ENCODE assay signal across 8 cellular contexts in genomic region chr1:27102707-27103468, GRCh38. TPM values are rescaled to one million over a fixed set of nuclear protein-coding genes. Genes with fewer than 3 reads are reported as not detected.
DNase-seq lines count a peak whose midpoint lies in the region; ATAC-seq and TF ChIP-seq lines count a peak whose summit lies in the region.

No MANE protein-coding gene starts in this region.

- ATAC-seq in CD4-positive, alpha-beta T cell (ENCODE audit: poor library complexity) = peak; percentile 92
- peak; percentile 52 to 61 for ATAC-seq in activated T-cell treated with anti-CD3 and anti-CD28 coated beads, Interleukin-2, amount 50 U/mL, for 72 hours (replicated peaks in 1 of 2)

- H3K36me3 ChIP-seq in PC-9 (ENCODE audit: low read depth) (no peaks in the 10 kb centered on the region), thyroid gland (peaks cover 0 to 6% of the 10 kb centered on the region in 2 donors)

- BruUV-seq in PC-9 (replicated peaks; lab: Mats Ljungman, UMichigan) = no TSS peak

- WGBS in H9 (ENCODE audit: extremely low coverage, insufficient read length, low lambda C conversion rate) = no CpG with 5 or more reads among the region's 15 CpGs
- WGBS in thyroid gland, 2 donors = 44 to 77% methylated on average over 8 to 11 of the region's 15 CpGs

- no peak overlapping the region for H3K27ac Mint-ChIP-seq in CD4-positive, alpha-beta T cell
- H3K27ac Mint-ChIP-seq in H9 = no peak overlapping the region
- H3K27ac Mint-ChIP-seq in activated T-cell treated with anti-CD3 and anti-CD28 coated beads, Interleukin-2, amount 50 U/mL, for 72 hours = no peak overlapping the region

- H2BK12ac ChIP-seq in H9 (ENCODE audit: insufficient read length, low read depth, low read length) = no peak overlapping the region

- H3K4me1 Mint-ChIP-seq in CD4-positive, alpha-beta T cell (ENCODE audit: low read depth) = no peaks in the 10 kb centered on the region
- H3K4me1 Mint-ChIP-seq in H9 = peaks cover 25 to 30% of the 10 kb centered on the region in 2 experiments
- peaks cover 32% of the 10 kb centered on the region for H3K4me1 Mint-ChIP-seq in activated T-cell treated with anti-CD3 and anti-CD28 coated beads, Interleukin-2, amount 50 U/mL, for 72 hours (ENCODE audit: low read depth)

- H2AFZ ChIP-seq in H9 (ENCODE audit: low read length) (no peak overlapping the region), PC-9 (no peak overlapping the region)

- H3K27me3 ChIP-seq in CD4-positive, alpha-beta T cell (ENCODE audit: control insufficient read depth, insufficient read depth, low read length) = no peaks in the 10 kb centered on the region
- no peaks in the 10 kb centered on the region for H3K27me3 ChIP-seq in H9 (ENCODE audit: insufficient read depth, low read length)
- no peaks in the 10 kb centered on the region for H3K27me3 ChIP-seq in PC-9 (ENCODE audit: insufficient read depth, low read depth)
- H3K27me3 ChIP-seq in thyroid gland = no peaks in the 10 kb centered on the region

- H3F3A ChIP-seq in PC-9 (ENCODE audit: insufficient read depth, low read depth) = no peaks in the 10 kb centered on the region; the same call in 1 of the 2 replicates

- H3K27me3 Mint-ChIP-seq in CD4-positive, alpha-beta T cell = no peaks in the 10 kb centered on the region
- no peaks in the 10 kb centered on the region for H3K27me3 Mint-ChIP-seq in H9 (ENCODE audit: low read depth)
- H3K27me3 Mint-ChIP-seq in activated T-cell treated with anti-CD3 and anti-CD28 coated beads, Interleukin-2, amount 50 U/mL, for 72 hours (ENCODE audit: low read depth) = no peaks in the 10 kb centered on the region

- H2BK15ac ChIP-seq in H9 (ENCODE audit: low read depth, low read length) = no peak overlapping the region

- CTCF ChIA-PET in CD4-positive, alpha-beta T cell (lab: Charles Lee) = interaction anchor here (0.5 to 2.0 kb wide), 10 partner anchors 51 to 533 kb away, joined by 3 to 24 read pairs (median 4); partner anchors contain the start of gene SLC9A1
- CTCF ChIA-PET in PC-9 (lab: Charles Lee) = interaction anchor here (0.6 to 1.2 kb wide), 4 partner anchors 106 to 293 kb away, joined by 3 to 6 read pairs (median 4); no protein-coding TSS in a partner anchor

- H3K4me3 Mint-ChIP-seq in CD4-positive, alpha-beta T cell = no peak overlapping the region
- no peak overlapping the region for H3K4me3 Mint-ChIP-seq in H9
- H3K4me3 Mint-ChIP-seq in activated T-cell treated with anti-CD3 and anti-CD28 coated beads, Interleukin-2, amount 50 U/mL, for 72 hours = no peak overlapping the region

- DNase-seq in CD4-positive, alpha-beta T cell = peak; percentile 58 to 89 (median 78)
- DNase-seq in H9 = peak; percentile 88
- DNase-seq in PC-9 = peak in 1 of 2 experiments; percentile 71
- DNase-seq in activated T-cell treated with anti-CD3 and anti-CD28 coated beads, Interleukin-2, amount 50 U/mL, for 72 hours = peak; percentile 76 to 89
- peak; percentile 63 for DNase-seq in fibroblast of pulmonary artery (ENCODE audit: low read depth)
- DNase-seq in occipital lobe (lab: John Stamatoyannopoulos, UW) = peak; percentile 44
- DNase-seq in thyroid gland = peak; percentile 67 to 68
- no peak for DNase-seq in cortex of kidney (lab: John Stamatoyannopoulos, UW)

- no peak overlapping the region for H4K5ac ChIP-seq in H9 (ENCODE audit: insufficient read length, low read depth, low read length)

- H3T11ph ChIP-seq in H9 (ENCODE audit: low read length) = no peak overlapping the region

- H2BK20ac ChIP-seq in H9 (ENCODE audit: low read depth, low read length, poor library complexity, severe bottlenecking) = no peak overlapping the region

- intact Hi-C loops in CD4-positive, alpha-beta T cell (cut with DNase I, micrococcal nuclease) = loop anchor here (1.0 to 5.0 kb wide), 3 partner anchors 96 to 289 kb away; partner anchors contain the start of gene GPR3 (in 1 of the 2)
- intact Hi-C loops in PC-9 (cut with micrococcal nuclease; ENCODE audit: unreplicated experiment) (loop anchor here (1.0 kb wide), 3 partner anchors 181 to 292 kb away; no protein-coding TSS in a partner anchor), thyroid gland (cut with DNase I) (loop anchor here (2.0 to 10.0 kb wide), 3 partner anchors 52 to 292 kb away; partner anchors contain the start of gene GPR3)

- no peak overlapping the region for H3K23ac ChIP-seq in H9 (ENCODE audit: insufficient read length, low read depth, low read length)

- H3K79me2 ChIP-seq in H9 (ENCODE audit: insufficient read depth, low read length) = no peaks in the 10 kb centered on the region
- no peaks in the 10 kb centered on the region for H3K79me2 ChIP-seq in PC-9 (ENCODE audit: low read depth)

- no peaks in the 10 kb centered on the region for H3K23me2 ChIP-seq in H9 (ENCODE audit: insufficient read length, low read depth, low read length, poor library complexity, severe bottlenecking)

- H2BK5ac ChIP-seq in H9 (ENCODE audit: insufficient read length, low read length) = no peak overlapping the region

- no peak overlapping the region for H3K14ac ChIP-seq in H9 (ENCODE audit: insufficient read depth, low read length)

- H3K9me3 ChIP-seq in CD4-positive, alpha-beta T cell (ENCODE audit: control insufficient read depth, low read length) = no peaks in the 10 kb centered on the region
- no peaks in the 10 kb centered on the region for H3K9me3 ChIP-seq in H9 (ENCODE audit: control insufficient read depth, low read depth, low read length)
- H3K9me3 ChIP-seq in PC-9 (ENCODE audit: insufficient read depth, low read depth) = no peaks in the 10 kb centered on the region
- no peaks in the 10 kb centered on the region for H3K9me3 ChIP-seq in thyroid gland

- no peak overlapping the region for H3K4me2 ChIP-seq in H9 (ENCODE audit: insufficient read depth, insufficient read length, low read length)
- no peak overlapping the region for H3K4me2 ChIP-seq in PC-9

- H3K9me3 Mint-ChIP-seq in CD4-positive, alpha-beta T cell = no peaks in the 10 kb centered on the region
- no peaks in the 10 kb centered on the region; a peak in 1 of 5 replicates for H3K9me3 Mint-ChIP-seq in H9
- no peaks in the 10 kb centered on the region for H3K9me3 Mint-ChIP-seq in activated T-cell treated with anti-CD3 and anti-CD28 coated beads, Interleukin-2, amount 50 U/mL, for 72 hours

- no peak overlapping the region for H2BK120ac ChIP-seq in H9 (ENCODE audit: low read depth, low read length, poor library complexity, severe bottlenecking)

- POLR2A ChIA-PET in CD4-positive, alpha-beta T cell (lab: Charles Lee) = interaction anchor here (0.5 to 1.2 kb wide), 4 partner anchors 9 to 181 kb away, joined by 3 to 5 read pairs (median 4); partner anchors contain the start of gene SLC9A1
- POLR2A ChIA-PET in PC-9 (lab: Charles Lee; ENCODE audit: unreplicated experiment) = no interaction called here

- H3K27ac ChIP-seq in CD4-positive, alpha-beta T cell (ENCODE audit: low read depth, low read length) = no peak overlapping the region
- H3K27ac ChIP-seq in H9 (ENCODE audit: insufficient read length, low read depth, low read length) (no peak overlapping the region), PC-9 (no peak overlapping the region), thyroid gland (no peak overlapping the region)

- H3K36me3 Mint-ChIP-seq in CD4-positive, alpha-beta T cell (ENCODE audit: low read depth) = peaks cover 15% of the 10 kb centered on the region
- H3K36me3 Mint-ChIP-seq in H9 (ENCODE audit: insufficient read depth in 1 of 3, low read depth in 3 of 3) = peaks cover 2 to 9% (median 5%) of the 10 kb centered on the region in 3 experiments; a peak in 5 of 7 replicates
- H3K36me3 Mint-ChIP-seq in activated T-cell treated with anti-CD3 and anti-CD28 coated beads, Interleukin-2, amount 50 U/mL, for 72 hours (ENCODE audit: insufficient read depth in 2 of 2) = peaks cover 0 to 3% of the 10 kb centered on the region in 2 donors

- H3K79me1 ChIP-seq in H9 (ENCODE audit: insufficient read depth, low read depth, low read length, poor library complexity, severe bottlenecking) = no peaks in the 10 kb centered on the region

- H4K91ac ChIP-seq in H9 (ENCODE audit: insufficient read length, low read depth, low read length) = no peak overlapping the region

- H3K9me2 ChIP-seq in PC-9 (ENCODE audit: insufficient read depth) = no peaks in the 10 kb centered on the region

- TF ChIP-seq CTCF in CD4-positive, alpha-beta T cell (IDR thresholded peaks at IDR 0.05) = peak; percentile 91
- TF ChIP-seq CTCF in H9 (conservative IDR thresholded peaks at IDR 0.05) (peak; percentile 97), PC-9 (conservative IDR thresholded peaks at IDR 0.05) (peak; percentile 93), fibroblast of pulmonary artery (IDR thresholded peaks at IDR 0.05; ENCODE audit: low read length, missing control alignments) (peak; percentile 90), thyroid gland (IDR thresholded peaks at IDR 0.05) (peak; percentile 92 to 98 (median 96))

- H4K8ac ChIP-seq in H9 (replicated peaks; ENCODE audit: insufficient read length, low read depth, low read length) = no peak overlapping the region

- H3K18ac ChIP-seq in H9 (ENCODE audit: insufficient read length, low read depth, low read length) = no peak overlapping the region

- no peak for TF ChIP-seq POLR2A in thyroid gland (IDR thresholded peaks at IDR 0.05)

- no peaks in the 10 kb centered on the region for H3K4me1 ChIP-seq in H9 (ENCODE audit: insufficient read depth, low read length)
- 0 out of 2 replicates have a peak, but pooled peaks cover 12% of the 10 kb centered on the region for H3K4me1 ChIP-seq in PC-9 (replicated peaks; ENCODE audit: insufficient read depth)
- peaks cover 5 to 21% of the 10 kb centered on the region in 2 donors for H3K4me1 ChIP-seq in thyroid gland

- H4K20me1 ChIP-seq in H9 (ENCODE audit: control insufficient read depth, insufficient read depth, insufficient read length) (no peaks in the 10 kb centered on the region), PC-9 (ENCODE audit: insufficient read depth) (no peaks in the 10 kb centered on the region)

- no peak overlapping the region for H3K9ac ChIP-seq in H9 (ENCODE audit: extremely low read depth, insufficient read length, low read length)

- H3K4ac ChIP-seq in H9 (ENCODE audit: low read depth, low read length) = no peak overlapping the region

- no peak overlapping the region for H3K56ac ChIP-seq in H9 (ENCODE audit: insufficient read length, low read depth, low read length)

- no peak overlapping the region for H2AK5ac ChIP-seq in H9 (ENCODE audit: insufficient read length, low read length)

- H3K4me3 ChIP-seq in PC-9 (no peak overlapping the region), fibroblast of pulmonary artery (replicated peaks; ENCODE audit: low read depth, low read length) (no peak overlapping the region), thyroid gland (replicated peaks in 1 of 3) (no peak overlapping the region)

RNA-seq across cellular contexts. Expression of gene SLC9A1, which starts 52.0 kb away (rescaled TPM):
- total RNA-seq in CD4-positive, alpha-beta T cell = 10 to 100 TPM; 14.2 to 19.0 TPM
- total RNA-seq in H9 (2021) = 20.8 and 21.3 TPM in 2 replicates
- 17.9 and 27.5 TPM in 2 replicates for total RNA-seq in PC-9 (2021)
- 10 to 100 TPM; 25.5 to 28.2 TPM for total RNA-seq in activated T-cell treated with anti-CD3 and anti-CD28 coated beads, Interleukin-2, amount 50 U/mL, for 72 hours
- 1.9 TPM for total RNA-seq in occipital lobe
- 10 to 100 TPM; 13.3 to 26.1 (median 19.9) TPM for total RNA-seq in thyroid gland
